In the genomic region with DNA sequence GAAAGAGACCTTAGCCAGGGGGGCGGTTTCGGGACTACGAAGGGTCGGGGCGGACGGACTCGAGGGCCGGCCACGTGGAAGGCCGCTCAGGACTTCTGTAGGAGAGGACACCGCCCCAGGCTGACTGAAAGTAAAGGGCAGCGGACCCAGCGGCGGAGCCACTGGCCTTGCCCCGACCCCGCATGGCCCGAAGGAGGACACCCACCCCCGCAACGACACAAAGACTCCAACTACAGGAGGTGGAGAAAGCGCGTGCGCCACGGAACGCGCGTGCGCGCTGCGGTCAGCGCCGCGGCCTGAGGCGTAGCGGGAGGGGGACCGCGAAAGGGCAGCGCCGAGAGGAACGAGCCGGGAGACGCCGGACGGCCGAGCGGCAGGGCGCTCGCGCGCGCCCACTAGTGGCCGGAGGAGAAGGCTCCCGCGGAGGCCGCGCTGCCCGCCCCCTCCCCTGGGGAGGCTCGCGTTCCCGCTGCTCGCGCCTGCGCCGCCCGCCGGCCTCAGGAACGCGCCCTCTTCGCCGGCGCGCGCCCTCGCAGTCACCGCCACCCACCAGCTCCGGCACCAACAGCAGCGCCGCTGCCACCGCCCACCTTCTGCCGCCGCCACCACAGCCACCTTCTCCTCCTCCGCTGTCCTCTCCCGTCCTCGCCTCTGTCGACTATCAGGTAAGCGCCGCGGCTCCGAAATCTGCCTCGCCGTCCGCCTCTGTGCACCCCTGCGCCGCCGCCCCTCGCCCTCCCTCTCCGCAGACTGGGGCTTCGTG, we compare ENCODE assay signal across 8 cellular contexts. TPM values are rescaled to one million over a fixed set of nuclear protein-coding genes. Genes with fewer than 3 reads are reported as not detected.
A peak's percentile ranks its signal among the peaks of the same experiment; 100 is the strongest.
DNase-seq lines count a peak whose midpoint lies in the region; ATAC-seq and TF ChIP-seq lines count a peak whose summit lies in the region.

Gene MAPT, plus strand, starts transcription at position 533 of the 763 bp plus-strand sequence. CDS start 67,784 bp downstream, outside the sequence.

- H2AFZ ChIP-seq in GM23338: peak within 1 kb of the TSS; percentile 97

- H3K9me2 ChIP-seq in GM23338 (ENCODE audit: insufficient read depth): no peaks in the 10 kb centered on the region

- TF ChIP-seq CTCF in GM23338 (conservative IDR thresholded peaks at IDR 0.05; ENCODE audit: low read depth in 2 of 2) (peak; percentile 43 to 82), NB4 (IDR thresholded peaks at IDR 0.05; ENCODE audit: low read depth, low read length) (peak; percentile 66), omental fat pad (IDR thresholded peaks at IDR 0.05) (peak in 1 of 3 donors; percentile 72), suprapubic skin (IDR thresholded peaks at IDR 0.05) (peak; percentile 72 to 100)

- H3K4me3 ChIP-seq in GM23338 (peak within 1 kb of the TSS; percentile 85), NB4 (ENCODE audit: low read depth, low read length) (peak within 1 kb of the TSS; percentile 42), suprapubic skin (peak within 1 kb of the TSS; percentile 71)

- peaks cover 4% of the 10 kb centered on the region for H3K4me1 ChIP-seq in GM23338 (ENCODE audit: insufficient read depth)
- H3K4me1 ChIP-seq in suprapubic skin: peaks cover 38% of the 10 kb centered on the region

- peaks cover 70% of the 10 kb centered on the region for H3K27me3 Mint-ChIP-seq in GM23338 (ENCODE audit: insufficient read depth, low read depth, poor library complexity)
- H3K27me3 Mint-ChIP-seq in activated naive CD8-positive, alpha-beta T cell treated with anti-CD3 and anti-CD28 coated beads, Interleukin-2, amount 10 ng/mL, durations not matched to agents 7 days and 5 days: peaks cover 79% of the 10 kb centered on the region

- TF ChIP-seq POLR2A in NB4 (IDR thresholded peaks at IDR 0.05; ENCODE audit: extremely low read depth, insufficient read length) (peak; percentile 72), suprapubic skin (IDR thresholded peaks at IDR 0.05) (no peak)

- DNase-seq in COLO668 (lab: John Stamatoyannopoulos, UW; ENCODE audit: unreplicated experiment) (peak; percentile 91), GM23338 (ENCODE audit: low spot score) (peak; percentile 90), NB4 (ENCODE audit: low read depth) (peak; percentile 91), SKM-1 treated with dmso at 0.1 percent for 144 hours (lab: John Stamatoyannopoulos, UW; ENCODE audit: unreplicated experiment) (peak; percentile 85), head of caudate nucleus (peak; percentile 80 to 98 (median 94)), omental fat pad (ENCODE audit: low spot score) (peak; percentile 40), suprapubic skin (ENCODE audit: low spot score in 2 of 2) (peak; percentile 85 to 92)
- DNase-seq in activated naive CD8-positive, alpha-beta T cell treated with anti-CD3 and anti-CD28 coated beads, Interleukin-2, amount 10 ng/mL, durations not matched to agents 7 days and 5 days: peak; percentile 88

- H3K9me3 Mint-ChIP-seq in GM23338: peaks cover 4% of the 10 kb centered on the region; the same call in 1 of the 3 replicates
- H3K9me3 Mint-ChIP-seq in activated naive CD8-positive, alpha-beta T cell treated with anti-CD3 and anti-CD28 coated beads, Interleukin-2, amount 10 ng/mL, durations not matched to agents 7 days and 5 days: no peaks in the 10 kb centered on the region

- H3K36me3 ChIP-seq in GM23338 (ENCODE audit: insufficient read depth) (no peaks in the 10 kb centered on the region), suprapubic skin (no peaks in the 10 kb centered on the region)

- peaks cover 15% of the 10 kb centered on the region; the same call in 2 of the 3 replicates for H3K4me1 Mint-ChIP-seq in GM23338
- peaks cover 10% of the 10 kb centered on the region for H3K4me1 Mint-ChIP-seq in activated naive CD8-positive, alpha-beta T cell treated with anti-CD3 and anti-CD28 coated beads, Interleukin-2, amount 10 ng/mL, durations not matched to agents 7 days and 5 days

- no peaks in the 10 kb centered on the region for H3K79me2 ChIP-seq in GM23338 (replicated peaks; ENCODE audit: insufficient read depth)

- H3K36me3 Mint-ChIP-seq in GM23338 (ENCODE audit: low read depth): no peaks in the 10 kb centered on the region
- H3K36me3 Mint-ChIP-seq in activated naive CD8-positive, alpha-beta T cell treated with anti-CD3 and anti-CD28 coated beads, Interleukin-2, amount 10 ng/mL, durations not matched to agents 7 days and 5 days: no peaks in the 10 kb centered on the region

- peak within 1 kb of the TSS; percentile 99 for H3K4me2 ChIP-seq in GM23338

- ATAC-seq in GM23338 (peak; percentile 63), omental fat pad (ENCODE audit: low FRiP score) (peak; percentile 99)
- ATAC-seq in activated naive CD8-positive, alpha-beta T cell treated with anti-CD3 and anti-CD28 coated beads, Interleukin-2, amount 10 ng/mL, durations not matched to agents 7 days and 5 days (ENCODE audit: low read depth): peak; percentile 91

- 5% methylated on average over 19 of the region's 97 CpGs for WGBS in suprapubic skin

- H3K9me3 ChIP-seq in suprapubic skin: no peaks in the 10 kb centered on the region

- H3K27me3 ChIP-seq in GM23338 (ENCODE audit: insufficient read depth): peaks cover 68% of the 10 kb centered on the region
- peaks cover 41% of the 10 kb centered on the region for H3K27me3 ChIP-seq in suprapubic skin

- H3K27ac Mint-ChIP-seq in GM23338: 0 out of 2 replicates have a peak within 1 kb of the TSS, but pooled peaks have one; percentile 23
- no peak within 1 kb of the TSS for H3K27ac Mint-ChIP-seq in activated naive CD8-positive, alpha-beta T cell treated with anti-CD3 and anti-CD28 coated beads, Interleukin-2, amount 10 ng/mL, durations not matched to agents 7 days and 5 days

- POLR2A ChIA-PET in activated naive CD8-positive, alpha-beta T cell treated with anti-CD3 and anti-CD28 coated beads, Interleukin-2, amount 10 ng/mL, durations not matched to agents 7 days and 5 days (lab: Charles Lee): no interaction called here

- H3K4me3 Mint-ChIP-seq in GM23338: peak within 1 kb of the TSS; percentile 83
- peak within 1 kb of the TSS; percentile 81 for H3K4me3 Mint-ChIP-seq in activated naive CD8-positive, alpha-beta T cell treated with anti-CD3 and anti-CD28 coated beads, Interleukin-2, amount 10 ng/mL, durations not matched to agents 7 days and 5 days

- H3F3A ChIP-seq in GM23338 (replicated peaks; ENCODE audit: low read depth): no peaks in the 10 kb centered on the region

- no peaks in the 10 kb centered on the region for H4K20me1 ChIP-seq in GM23338 (replicated peaks; ENCODE audit: insufficient read depth)

- no peak within 1 kb of the TSS for H3K27ac ChIP-seq in GM23338 (ENCODE audit: low read depth)
- H3K27ac ChIP-seq in suprapubic skin: peak within 1 kb of the TSS; percentile 62

- no peak for TF ChIP-seq EP300 in suprapubic skin (IDR thresholded peaks at IDR 0.05)

- intact Hi-C loops in head of caudate nucleus (cut with DNase I): loop anchor here (2.0 to 5.0 kb wide), 2 partner anchors 42 to 55 kb away; no protein-coding TSS in a partner anchor

TF ChIP-seq in GM23338, 12 proteins besides CTCF, POLR2A, EP300 and RAD21:
- TF ChIP-seq NANOG (IDR thresholded peaks at IDR 0.05; ENCODE audit: borderline replicate concordance): no peak
- TF ChIP-seq, protein P1, sequence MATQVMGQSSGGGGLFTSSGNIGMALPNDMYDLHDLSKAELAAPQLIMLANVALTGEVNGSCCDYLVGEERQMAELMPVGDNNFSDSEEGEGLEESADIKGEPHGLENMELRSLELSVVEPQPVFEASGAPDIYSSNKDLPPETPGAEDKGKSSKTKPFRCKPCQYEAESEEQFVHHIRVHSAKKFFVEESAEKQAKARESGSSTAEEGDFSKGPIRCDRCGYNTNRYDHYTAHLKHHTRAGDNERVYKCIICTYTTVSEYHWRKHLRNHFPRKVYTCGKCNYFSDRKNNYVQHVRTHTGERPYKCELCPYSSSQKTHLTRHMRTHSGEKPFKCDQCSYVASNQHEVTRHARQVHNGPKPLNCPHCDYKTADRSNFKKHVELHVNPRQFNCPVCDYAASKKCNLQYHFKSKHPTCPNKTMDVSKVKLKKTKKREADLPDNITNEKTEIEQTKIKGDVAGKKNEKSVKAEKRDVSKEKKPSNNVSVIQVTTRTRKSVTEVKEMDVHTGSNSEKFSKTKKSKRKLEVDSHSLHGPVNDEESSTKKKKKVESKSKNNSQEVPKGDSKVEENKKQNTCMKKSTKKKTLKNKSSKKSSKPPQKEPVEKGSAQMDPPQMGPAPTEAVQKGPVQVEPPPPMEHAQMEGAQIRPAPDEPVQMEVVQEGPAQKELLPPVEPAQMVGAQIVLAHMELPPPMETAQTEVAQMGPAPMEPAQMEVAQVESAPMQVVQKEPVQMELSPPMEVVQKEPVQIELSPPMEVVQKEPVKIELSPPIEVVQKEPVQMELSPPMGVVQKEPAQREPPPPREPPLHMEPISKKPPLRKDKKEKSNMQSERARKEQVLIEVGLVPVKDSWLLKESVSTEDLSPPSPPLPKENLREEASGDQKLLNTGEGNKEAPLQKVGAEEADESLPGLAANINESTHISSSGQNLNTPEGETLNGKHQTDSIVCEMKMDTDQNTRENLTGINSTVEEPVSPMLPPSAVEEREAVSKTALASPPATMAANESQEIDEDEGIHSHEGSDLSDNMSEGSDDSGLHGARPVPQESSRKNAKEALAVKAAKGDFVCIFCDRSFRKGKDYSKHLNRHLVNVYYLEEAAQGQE (IDR thresholded peaks at IDR 0.05; ENCODE audit: unreplicated experiment): no peak
- TF ChIP-seq ZNF331 (CRISPR knock-in tag; IDR thresholded peaks at IDR 0.05; ENCODE audit: low read depth): no peak
- TF ChIP-seq CREB1 (CRISPR knock-in tag; IDR thresholded peaks at IDR 0.05; ENCODE audit: low read depth): peak; percentile 13; the same call in 1 of the 2 replicates
- peak; percentile 90 for TF ChIP-seq POLR2AphosphoS5 (IDR thresholded peaks at IDR 0.05; ENCODE audit: low read depth)
- TF ChIP-seq EZH2 (IDR thresholded peaks at IDR 0.05; ENCODE audit: low read depth, unreplicated experiment): no peak

RNA-seq across cellular contexts. Expression of gene MAPT, which starts in this region (rescaled TPM):
- total RNA-seq in GM23338 (2014; rRNA removed; shearing (Covaris generic)): 1.1 and 1.7 TPM in 2 replicates
- 2.1 and 2.8 TPM in 2 replicates for polyA plus RNA-seq in GM23338 (2016; fragmentation: Nextera tagmentation; extraction: Ambion mirVana)
- total RNA-seq in activated naive CD8-positive, alpha-beta T cell treated with anti-CD3 and anti-CD28 coated beads, Interleukin-2, amount 10 ng/mL, durations not matched to agents 7 days and 5 days: under 1 TPM; 0.69 to 0.74 TPM
- total RNA-seq in omental fat pad: 10 to 100 TPM in 1 of 4 donors, 1 to 10 TPM in 3; 4.3 to 18.2 (median 6.4) TPM
- total RNA-seq in suprapubic skin: 1 to 10 TPM; 3.6 to 6.5 (median 4.5) TPM

Comparison
In these comparisons a context has a peak if more than half of its experiments do, and no peak if none do; other contexts are left out.
1. Peak in DNase-seq and ATAC-seq in activated naive CD8-positive, alpha-beta T cell treated with anti-CD3 and anti-CD28 coated beads, Interleukin-2, amount 10 ng/mL, durations not matched to agents 7 days and 5 days; RNA of the gene not detected or under 1 TPM.
2. DNase-seq: peak in every context shown above with its lines; median percentile 94 in head of caudate nucleus; 91 in COLO668; 91 in NB4; 90 in GM23338; 88 in suprapubic skin; 88 in activated naive CD8-positive, alpha-beta T cell treated with anti-CD3 and anti-CD28 coated beads, Interleukin-2, amount 10 ng/mL, durations not matched to agents 7 days and 5 days; 85 in SKM-1 treated with dmso at 0.1 percent for 144 hours; 40 in omental fat pad.